ENCODE assay signal across 32 cellular contexts in the genomic region with DNA sequence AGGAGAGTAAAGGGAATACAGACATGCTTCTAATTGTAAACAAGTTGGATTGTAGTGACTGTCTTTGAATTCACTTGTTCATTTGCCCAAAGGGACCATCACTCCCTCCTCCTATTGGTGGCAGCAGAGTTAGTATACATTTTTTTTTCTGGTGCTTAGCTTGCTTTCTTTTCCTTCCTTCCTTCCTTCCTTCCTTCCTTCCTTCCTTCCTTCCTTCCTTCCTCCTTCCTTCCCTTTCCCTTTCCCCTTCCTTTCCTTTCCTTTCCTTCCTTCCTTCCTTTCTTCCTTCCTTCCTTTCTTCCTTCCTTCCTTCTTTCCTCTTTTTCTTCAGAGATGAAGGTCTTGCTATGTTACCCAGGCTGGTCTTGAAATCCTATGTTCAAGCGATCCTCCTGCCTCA.
"Had no signal": no experiment of that assay in that cellular context is flagged by ENCODE, and none has a peak within 500 bp of the region (broad histone marks: within the 10 kb centered on the region; RNA-seq: fewer than 3 reads in every experiment).

No MANE protein-coding gene starts in this region.

- H3K9ac ChIP-seq: neural progenitor cell had no signal

- H3K36me3 Mint-ChIP-seq: mesothelial cell of epicardium; natural killer cell; neural progenitor cell; stimulated activated effector memory CD8-positive, alpha-beta T cell treated with anti-CD3 and anti-CD28 coated beads, Interleukin-12 subunit alpha, Interleukin-12 subunit beta, amount 100 ng/mL, for 72 hours had no signal

- H3K36me3 ChIP-seq: left ventricle myocardium inferior, neural progenitor cell, neutrophil, ovary, prostate gland, suprapubic skin, thoracic aorta, tibial artery, upper lobe of right lung had no signal

- H3K4me3 ChIP-seq: hepatocyte, left ventricle myocardium inferior, lung, neural progenitor cell, ovary, prostate gland, skin epidermis, suprapubic skin, thoracic aorta, tibial artery, upper lobe of right lung had no signal

- H3K4me1 ChIP-seq: left ventricle myocardium inferior, prostate gland, suprapubic skin, tibial artery, upper lobe of right lung had no signal

- H2AFZ ChIP-seq: hepatocyte, neural progenitor cell had no signal

- FAIRE-seq: urothelium cell line had no signal

- DNase-seq: islet precursor cell; left ventricle myocardium inferior; mesendoderm; naive B cell; natural killer cell; nephron progenitor cell; occipital lobe; ovary; posterior cingulate gyrus; retina; right cardiac atrium; stimulated activated CD4-positive, alpha-beta T cell treated with anti-CD3 and anti-CD28 coated beads, Interleukin-12 subunit alpha, Interleukin-12 subunit beta, amount 100 ng/mL, for 4 hours; stimulated activated CD4-positive, alpha-beta T cell treated with anti-CD3 and anti-CD28 coated beads, Interleukin-15, amount 100 ng/mL, for 24 hours; stimulated activated CD4-positive, alpha-beta T cell treated with anti-CD3 and anti-CD28 coated beads, Interleukin-2, amount 100 ng/mL, for 24 hours; stimulated activated CD4-positive, alpha-beta T cell treated with anti-CD3 and anti-CD28 coated beads, Interleukin-4, amount 100 ng/mL, for 24 hours; stimulated activated naive CD4-positive, alpha-beta T cell; tibial artery; trophoblast cell; upper lobe of right lung had no signal

- ATAC-seq: natural killer cell; right cardiac atrium; sciatic nerve; stimulated activated effector memory CD8-positive, alpha-beta T cell treated with anti-CD3 and anti-CD28 coated beads, Interleukin-12 subunit alpha, Interleukin-12 subunit beta, amount 100 ng/mL, for 72 hours; upper lobe of right lung had no signal

- H3K4me2 ChIP-seq: hepatocyte, neural progenitor cell had no signal

- H3K27ac ChIP-seq: hepatocyte, left ventricle myocardium inferior, neural progenitor cell, neutrophil, ovary, prostate gland, skin epidermis, suprapubic skin, thoracic aorta, tibial artery, upper lobe of right lung had no signal

- H3K4me1 Mint-ChIP-seq: naive B cell; natural killer cell; stimulated activated effector memory CD8-positive, alpha-beta T cell treated with anti-CD3 and anti-CD28 coated beads, Interleukin-12 subunit alpha, Interleukin-12 subunit beta, amount 100 ng/mL, for 72 hours had no signal

- H3K27me3 Mint-ChIP-seq: stimulated activated naive CD8-positive, alpha-beta T cell treated with anti-CD3 and anti-CD28 coated beads, Interleukin-15, Interleukin-2, amounts not matched to agents 100 ng/mL and 50 ng/mL, for 24 hours had no signal

- H3K79me2 ChIP-seq: hepatocyte had no signal

- H3K4me3 Mint-ChIP-seq: mesothelial cell of epicardium; naive B cell; natural killer cell; nephron progenitor cell; neural progenitor cell; stimulated activated effector memory CD8-positive, alpha-beta T cell treated with anti-CD3 and anti-CD28 coated beads, Interleukin-12 subunit alpha, Interleukin-12 subunit beta, amount 100 ng/mL, for 72 hours; stimulated activated naive CD8-positive, alpha-beta T cell treated with anti-CD3 and anti-CD28 coated beads, Interleukin-15, Interleukin-2, amounts not matched to agents 100 ng/mL and 50 ng/mL, for 24 hours had no signal

- H3K9me3 ChIP-seq: neutrophil, ovary, prostate gland, suprapubic skin, thoracic aorta, upper lobe of right lung had no signal

- H3K27ac Mint-ChIP-seq: mesothelial cell of epicardium; naive B cell; natural killer cell; nephron progenitor cell; neural progenitor cell; stimulated activated effector memory CD8-positive, alpha-beta T cell treated with anti-CD3 and anti-CD28 coated beads, Interleukin-12 subunit alpha, Interleukin-12 subunit beta, amount 100 ng/mL, for 72 hours; stimulated activated naive CD8-positive, alpha-beta T cell treated with anti-CD3 and anti-CD28 coated beads, Interleukin-15, Interleukin-2, amounts not matched to agents 100 ng/mL and 50 ng/mL, for 24 hours had no signal

- H3K27me3 ChIP-seq: hepatocyte, neural progenitor cell, neutrophil, ovary, suprapubic skin, tibial artery, upper lobe of right lung had no signal
